In the genomic region with DNA sequence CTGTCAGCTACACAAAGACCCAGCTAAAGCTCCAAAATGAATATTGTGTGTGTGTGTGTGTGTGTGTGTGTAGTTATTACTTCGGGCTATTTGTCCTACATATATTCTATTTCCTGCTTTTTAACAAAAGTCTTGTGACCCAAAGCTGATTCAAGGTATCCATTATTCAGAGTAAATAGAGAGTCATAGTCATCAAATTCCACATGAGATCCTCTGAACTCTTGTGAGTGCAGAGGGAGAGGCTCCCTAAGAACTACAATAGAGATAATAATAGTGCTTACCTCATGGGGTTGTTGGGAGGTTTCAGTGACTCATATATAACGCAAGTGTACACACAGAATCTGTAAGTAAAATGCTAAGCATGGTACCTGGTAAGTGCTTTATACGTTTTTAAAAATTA, we compare ENCODE assay signal across 10 cellular contexts. TPM values are rescaled to one million over a fixed set of nuclear protein-coding genes. Genes with fewer than 3 reads are reported as not detected.
DNase-seq lines count a peak whose midpoint lies in the region; ATAC-seq lines count a peak whose summit lies in the region.
"Had no signal": no experiment of that assay in that cellular context is flagged by ENCODE, and none has a peak within 500 bp of the region (broad histone marks: within the 10 kb centered on the region; RNA-seq: fewer than 3 reads in every experiment).

No MANE protein-coding gene starts in this region.

- no peak overlapping the region for H3K4me3 Mint-ChIP-seq in activated naive CD8-positive, alpha-beta T cell treated with anti-CD3 and anti-CD28 coated beads, Interleukin-2, amount 50 U/mL, for 24 hours

- H3K4me1 Mint-ChIP-seq in activated naive CD8-positive, alpha-beta T cell treated with anti-CD3 and anti-CD28 coated beads, Interleukin-2, amount 50 U/mL, for 24 hours = peaks cover 53% of the 10 kb centered on the region

- DNase-seq in COR-L47 (lab: John Stamatoyannopoulos, UW) (peak; percentile 3), M059J (ENCODE audit: low read depth) (peak; percentile 83), lung microvascular endothelial cell (ENCODE audit: low read depth in 2 of 2) (peak; percentile 60 to 94), GF-D8 (lab: John Stamatoyannopoulos, UW) (no peak), head of caudate nucleus (no peak)
- no peak for DNase-seq in activated naive CD8-positive, alpha-beta T cell treated with anti-CD3 and anti-CD28 coated beads, Interleukin-2, amount 50 U/mL, for 24 hours
- DNase-seq: kidney; stimulated activated CD8-positive, alpha-beta memory T cell treated with anti-CD3 and anti-CD28 coated beads, Interleukin-4, amount 100 ng/mL, for 48 hours had no signal

- H3K36me3 Mint-ChIP-seq in activated naive CD8-positive, alpha-beta T cell treated with anti-CD3 and anti-CD28 coated beads, Interleukin-2, amount 50 U/mL, for 24 hours (ENCODE audit: low read depth) = no peaks in the 10 kb centered on the region

- H3K27me3 Mint-ChIP-seq in activated naive CD8-positive, alpha-beta T cell treated with anti-CD3 and anti-CD28 coated beads, Interleukin-2, amount 50 U/mL, for 24 hours = no peaks in the 10 kb centered on the region

- intact Hi-C loops in head of caudate nucleus (cut with DNase I) = no loop called here

- peak; percentile 22 for ATAC-seq in activated naive CD8-positive, alpha-beta T cell treated with anti-CD3 and anti-CD28 coated beads, Interleukin-2, amount 50 U/mL, for 24 hours
- ATAC-seq in HG03520 (IDR thresholded peaks at IDR 0.05; ENCODE audit: unreplicated experiment) (no peak), GM19395 (IDR thresholded peaks at IDR 0.05; ENCODE audit: unreplicated experiment) (no peak)

- no peaks in the 10 kb centered on the region for H3K9me3 Mint-ChIP-seq in activated naive CD8-positive, alpha-beta T cell treated with anti-CD3 and anti-CD28 coated beads, Interleukin-2, amount 50 U/mL, for 24 hours

- H3K27ac Mint-ChIP-seq in activated naive CD8-positive, alpha-beta T cell treated with anti-CD3 and anti-CD28 coated beads, Interleukin-2, amount 50 U/mL, for 24 hours = no peak overlapping the region

RNA-seq across cellular contexts. Expression of a gene that starts 43.8 kb away (rescaled TPM):
- total RNA-seq in M059J (2014; rRNA removed; shearing (Covaris generic)) = 8.0 and 17.1 TPM in 2 replicates
- total RNA-seq in lung microvascular endothelial cell = 7.8 and 11.1 TPM in 2 replicates

Comparison
In these comparisons a context has a peak if more than half of its experiments do, and no peak if none do; other contexts are left out.
1. DNase-seq: peak in COR-L47 (single experiment), M059J (single experiment) and lung microvascular endothelial cell (2 of 2); none in activated naive CD8-positive, alpha-beta T cell treated with anti-CD3 and anti-CD28 coated beads, Interleukin-2, amount 50 U/mL, for 24 hours (single experiment), GF-D8 (single experiment) and head of caudate nucleus (0 of 42).